5 cellular contexts compared by ENCODE assay signal in the genomic region with DNA sequence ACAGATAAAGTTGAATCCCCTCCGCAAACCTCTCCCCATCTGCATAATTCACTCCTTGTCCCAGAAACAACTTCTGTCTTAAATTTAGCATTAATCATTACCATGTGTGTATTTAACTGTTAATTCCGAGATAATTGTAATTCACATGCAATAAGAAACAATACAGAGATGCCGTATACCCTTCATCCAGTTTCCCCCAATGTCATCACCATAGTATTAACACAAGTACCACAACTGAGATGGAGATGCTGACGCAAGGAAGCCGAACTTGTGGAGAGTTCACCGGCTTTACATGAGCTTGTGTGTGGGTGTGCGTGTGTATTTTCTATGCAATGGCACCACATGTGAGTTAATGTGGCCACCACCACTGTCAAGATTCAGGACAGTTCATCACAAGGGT.
"Had no signal": no experiment of that assay in that cellular context is flagged by ENCODE, and none has a peak within 500 bp of the region (broad histone marks: within the 10 kb centered on the region; RNA-seq: fewer than 3 reads in every experiment).

No MANE protein-coding gene starts in this region.

- DNase-seq: H9, HCEC 1CT, HFFc6, KBM-7 had no signal

- H2AFZ ChIP-seq: GM23338 had no signal

- H3K4me3 ChIP-seq: GM23338 had no signal

- H3K4me2 ChIP-seq: GM23338 had no signal

- ATAC-seq: GM23338 had no signal
